ENCODE assay signal across 8 cellular contexts in the genomic region with DNA sequence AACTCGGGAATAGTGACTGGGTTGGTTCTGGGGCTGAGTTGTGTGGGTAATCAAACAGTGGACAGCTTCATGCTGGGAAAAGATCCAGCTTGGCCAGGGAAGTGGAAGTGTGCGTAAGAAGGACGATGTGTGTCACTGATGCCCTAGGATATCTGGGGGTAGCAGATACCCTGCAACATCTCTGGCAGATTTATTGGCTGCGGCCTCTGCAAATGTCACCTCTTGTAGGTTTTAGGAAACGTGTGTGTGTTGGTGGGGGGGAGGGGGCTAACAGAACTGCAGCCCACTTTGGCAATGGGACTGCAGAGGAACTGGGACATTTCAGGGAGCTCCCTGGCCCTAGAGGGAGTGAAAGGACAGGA. TPM values are rescaled to one million over a fixed set of nuclear protein-coding genes. Genes with fewer than 3 reads are reported as not detected.
DNase-seq lines count a peak whose midpoint lies in the region; ATAC-seq, FAIRE-seq and TF ChIP-seq lines count a peak whose summit lies in the region.

No MANE protein-coding gene starts in this region.

- H3K4me3 Mint-ChIP-seq in activated CD8-positive, alpha-beta T cell treated with anti-CD3 and anti-CD28 coated beads for 36 hours, result peak overlapping the region; percentile 76

- no peak for TF ChIP-seq CTCF in HFF-Myc (IDR thresholded peaks at IDR 0.05; ENCODE audit: low read depth, low read length, missing control alignments)
- no peak for TF ChIP-seq CTCF in activated CD8-positive, alpha-beta T cell treated with anti-CD3 and anti-CD28 coated beads for 36 hours (IDR thresholded peaks at IDR 0.05)
- no peak for TF ChIP-seq CTCF in spleen (IDR thresholded peaks at IDR 0.05 in 8 of 11, conservative IDR thresholded peaks at IDR 0.05 in 3 of 11)
- no peak for TF ChIP-seq CTCF in D721Med (IDR thresholded peaks at IDR 0.05; ENCODE audit: insufficient read depth, missing control alignments)

- H3K27me3 Mint-ChIP-seq in activated CD8-positive, alpha-beta T cell treated with anti-CD3 and anti-CD28 coated beads for 36 hours, result peaks cover 22% of the 10 kb centered on the region

- H3K9me3 ChIP-seq in spleen, result no peaks in the 10 kb centered on the region

- ATAC-seq in activated CD8-positive, alpha-beta T cell treated with anti-CD3 and anti-CD28 coated beads for 36 hours, result no peak
- ATAC-seq in HG03135 (IDR thresholded peaks at IDR 0.05; ENCODE audit: unreplicated experiment), result no peak
- no peak for ATAC-seq in GM19452 (IDR thresholded peaks at IDR 0.05; ENCODE audit: unreplicated experiment)

- peaks cover 35% of the 10 kb centered on the region for H3K4me1 Mint-ChIP-seq in activated CD8-positive, alpha-beta T cell treated with anti-CD3 and anti-CD28 coated beads for 36 hours (ENCODE audit: low read depth)

- peak overlapping the region; percentile 42 for H3K27ac Mint-ChIP-seq in activated CD8-positive, alpha-beta T cell treated with anti-CD3 and anti-CD28 coated beads for 36 hours

- H3K4me3 ChIP-seq in HFF-Myc (replicated peaks; ENCODE audit: low read depth, low read length) (peak overlapping the region; percentile 53), iPS-11a (ENCODE audit: low read depth, low read length) (peak overlapping the region; percentile 58), spleen (peak overlapping the region in 2 of 8 donors; percentile 81 to 94)

- DNase-seq in HFF-Myc (ENCODE audit: extremely low read depth, low read depth) (no peak), spleen (no peak), D721Med (ENCODE audit: insufficient read length, low spot score) (no peak), inferior parietal cortex (ENCODE audit: extremely low spot score) (no peak)
- no peak for DNase-seq in activated CD8-positive, alpha-beta T cell treated with anti-CD3 and anti-CD28 coated beads for 36 hours

- no peaks in the 10 kb centered on the region for H3K9me3 Mint-ChIP-seq in activated CD8-positive, alpha-beta T cell treated with anti-CD3 and anti-CD28 coated beads for 36 hours

- no peak for TF ChIP-seq POLR2A in spleen (IDR thresholded peaks at IDR 0.05)

- H3K36me3 Mint-ChIP-seq in activated CD8-positive, alpha-beta T cell treated with anti-CD3 and anti-CD28 coated beads for 36 hours (ENCODE audit: low read depth), result peaks cover 6% of the 10 kb centered on the region

- peak overlapping the region; percentile 59 to 88 (median 80) for H3K27ac ChIP-seq in spleen

- peaks cover 0 to 12% (median 0%) of the 10 kb centered on the region in 6 donors for H3K36me3 ChIP-seq in spleen

- CTCF ChIA-PET in activated CD8-positive, alpha-beta T cell treated with anti-CD3 and anti-CD28 coated beads for 36 hours (lab: Charles Lee), result interaction anchor here (0.5 to 3.7 kb wide), 10 partner anchors 22 to 159 kb away, joined by 3 to 38 read pairs (median 4); partner anchors contain the start of gene GBX1

- H3K27me3 ChIP-seq in spleen (replicated peaks in 1 of 7), result peaks cover 0 to 30% (median 0%) of the 10 kb centered on the region in 7 donors

- POLR2A ChIA-PET in activated CD8-positive, alpha-beta T cell treated with anti-CD3 and anti-CD28 coated beads for 36 hours (lab: Charles Lee), result interaction anchor here (0.7 to 1.8 kb wide), 4 partner anchors 8 to 71 kb away, joined by 3 to 4 read pairs (median 4); no protein-coding TSS in a partner anchor

- peaks cover 53 to 86% (median 75%) of the 10 kb centered on the region in 6 donors for H3K4me1 ChIP-seq in spleen

- WGBS in spleen, 5 donors, result 44 to 55% (median 47%) methylated on average over 5 of the region's 5 CpGs

- intact Hi-C loops in activated CD8-positive, alpha-beta T cell treated with anti-CD3 and anti-CD28 coated beads for 36 hours (cut with micrococcal nuclease), result no loop called here
- intact Hi-C loops in spleen (cut with DNase I; ENCODE audit: low total_unique reads), result no loop called here

- FAIRE-seq in D721Med (lab: Jason Lieb, UNC), result no peak

RNA-seq across cellular contexts. Expression of gene AGAP3, which starts 1.0 kb away (rescaled TPM):
- 10 to 100 TPM; 20.6 to 22.0 TPM for total RNA-seq in activated CD8-positive, alpha-beta T cell treated with anti-CD3 and anti-CD28 coated beads for 36 hours
- total RNA-seq in spleen, result 10 to 100 TPM; 43.2 to 94.4 (median 73.0) TPM
- 10 to 100 TPM; 21.8 to 79.1 (median 51.2) TPM for polyA plus RNA-seq in spleen

RNA-seq across cellular contexts. Expression of gene TMUB1, which starts 2.0 kb away (rescaled TPM):
- 10 to 100 TPM; 59.7 to 64.2 TPM for total RNA-seq in activated CD8-positive, alpha-beta T cell treated with anti-CD3 and anti-CD28 coated beads for 36 hours
- 10 to 100 TPM; 27.1 to 47.8 (median 38.2) TPM for total RNA-seq in spleen
- 10 to 100 TPM; 43.0 to 73.4 (median 45.9) TPM for polyA plus RNA-seq in spleen

RNA-seq across cellular contexts. Expression of gene FASTK, which starts 4.7 kb away (rescaled TPM):
- total RNA-seq in activated CD8-positive, alpha-beta T cell treated with anti-CD3 and anti-CD28 coated beads for 36 hours, result 10 to 100 TPM; 54.0 to 59.4 TPM
- 100 to 1,000 TPM in 1 of 7 donors, 10 to 100 TPM in 6; 72.9 to 102 (median 77.6) TPM for total RNA-seq in spleen
- polyA plus RNA-seq in spleen, result 100 to 1,000 TPM in 2 of 3 donors, 10 to 100 TPM in 1; 83.9 to 183 (median 136) TPM

RNA-seq across cellular contexts. Expression of gene SLC4A2, which starts 25.9 kb away (rescaled TPM):
- total RNA-seq in activated CD8-positive, alpha-beta T cell treated with anti-CD3 and anti-CD28 coated beads for 36 hours, result 10 to 100 TPM; 42.7 to 46.1 TPM
- total RNA-seq in spleen, result 100 to 1,000 TPM in 1 of 7 donors, 10 to 100 TPM in 6; 58.9 to 112 (median 85.2) TPM
- polyA plus RNA-seq in spleen, result 100 to 1,000 TPM in 1 of 3 donors, 10 to 100 TPM in 2; 43.9 to 122 (median 99.4) TPM

RNA-seq across cellular contexts. Expression of gene CDK5, which starts 27.6 kb away (rescaled TPM):
- total RNA-seq in activated CD8-positive, alpha-beta T cell treated with anti-CD3 and anti-CD28 coated beads for 36 hours, result 10 to 100 TPM in 1 of 2 experiments, 1 to 10 TPM in 1; 9.9 to 10.4 TPM
- total RNA-seq in spleen, result 10 to 100 TPM in 4 of 7 donors, 1 to 10 TPM in 3; 7.5 to 17.9 (median 11.2) TPM
- polyA plus RNA-seq in spleen, result 10 to 100 TPM in 1 of 3 donors, 1 to 10 TPM in 2; 6.3 to 10.1 (median 9.2) TPM
